ENCODE assay signal across 12 cellular contexts in the genomic region with DNA sequence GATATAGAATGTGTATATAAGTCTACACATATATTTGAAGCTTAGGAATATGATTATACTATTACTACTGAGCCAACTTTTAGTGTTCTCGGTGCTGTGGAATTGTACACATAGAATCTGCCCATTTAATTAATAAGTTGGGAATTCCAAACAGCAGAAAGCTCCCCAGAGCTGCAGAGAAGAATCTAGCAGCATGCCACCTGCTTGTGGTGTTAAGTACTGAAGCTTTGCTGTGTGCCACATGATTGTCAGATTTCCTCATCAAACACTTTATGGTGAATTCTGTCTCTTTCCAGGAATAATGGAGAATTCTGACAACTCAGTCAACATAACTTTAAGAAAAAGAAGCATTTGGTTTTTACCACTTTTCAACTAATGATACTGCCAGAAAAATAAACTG.
A peak's percentile ranks its signal among the peaks of the same experiment; 100 is the strongest.
DNase-seq lines count a peak whose midpoint lies in the region; FAIRE-seq and TF ChIP-seq lines count a peak whose summit lies in the region.
"Had no signal": no experiment of that assay in that cellular context is flagged by ENCODE, and none has a peak within 500 bp of the region (broad histone marks: within the 10 kb centered on the region; RNA-seq: fewer than 3 reads in every experiment).

No MANE protein-coding gene starts in this region.

- no peaks in the 10 kb centered on the region for H3K27me3 ChIP-seq in A673 (replicated peaks; ENCODE audit: insufficient read depth, low read depth, low read length, poor library complexity)
- H3K27me3 ChIP-seq in keratinocyte (ENCODE audit: control insufficient read depth, extremely low read depth, insufficient read depth, low read length) = no peaks in the 10 kb centered on the region
- no peaks in the 10 kb centered on the region for H3K27me3 ChIP-seq in ovary

- H3K4me3 ChIP-seq in A673 (ENCODE audit: low read depth, low read length, poor library complexity, severe bottlenecking) (no peak overlapping the region), astrocyte of the spinal cord (ENCODE audit: low read depth, low read length) (no peak overlapping the region), keratinocyte (ENCODE audit: control insufficient read depth in 2 of 3, extremely low read depth in 1 of 3, insufficient read depth in 2 of 3, low read depth in 1 of 3, low read length in 3 of 3) (no peak overlapping the region), ovary (no peak overlapping the region)

- WGBS in ovary, 3 donors = 53 to 88% (median 66%) methylated on average over 1 of the region's 1 CpG

- no peak overlapping the region for H3K27ac ChIP-seq in A673 (ENCODE audit: low read depth, low read length, poor library complexity, severe bottlenecking)
- H3K27ac ChIP-seq in keratinocyte (ENCODE audit: control insufficient read depth, insufficient read depth, low read length) = no peak overlapping the region
- H3K27ac ChIP-seq in ovary = no peak overlapping the region
- H3K27ac ChIP-seq: C4-2B had no signal

- FAIRE-seq in keratinocyte (lab: Jason Lieb, UNC) = no peak

- H3K9ac ChIP-seq in keratinocyte (ENCODE audit: control insufficient read depth, extremely low read depth, insufficient read depth, low read length) = no peak overlapping the region

- peak; percentile 16 for DNase-seq in A673 (ENCODE audit: low spot score)
- peak; percentile 28 for DNase-seq in HFFc6
- DNase-seq in astrocyte of the spinal cord (ENCODE audit: low read depth, low spot score) = peak; percentile 39
- DNase-seq in keratinocyte (ENCODE audit: low read depth, low spot score) = no peak
- no peak for DNase-seq in kidney glomerular epithelial cell (lab: John Stamatoyannopoulos, UW)
- DNase-seq in ovary = no peak
- no peak for DNase-seq in GDM1 (lab: John Stamatoyannopoulos, UW)
- no peak for DNase-seq in activated gamma-delta T cell (lab: John Stamatoyannopoulos, UW)
- DNase-seq: foreskin melanocyte, NCI-H2171 treated with DMSO at 0.1 percent for 48 hours had no signal

- intact Hi-C loops in A673 (cut with micrococcal nuclease; ENCODE audit: unreplicated experiment) (no loop called here), ovary (cut with DNase I) (no loop called here)

- no peak overlapping the region for H3K27ac Mint-ChIP-seq in HFFc6
- H3K27ac Mint-ChIP-seq: IgD-negative memory B cell had no signal

- H3K9me3 ChIP-seq in A673 (ENCODE audit: low read depth, low read length, poor library complexity, severe bottlenecking) (no peaks in the 10 kb centered on the region), keratinocyte (ENCODE audit: control insufficient read depth, low read depth, low read length) (no peaks in the 10 kb centered on the region), ovary (no peaks in the 10 kb centered on the region)

- H3K4me2 ChIP-seq in keratinocyte (ENCODE audit: control insufficient read depth, extremely low read depth, insufficient read depth, low read depth, low read length) = peak overlapping the region; percentile 29

- peaks cover 8% of the 10 kb centered on the region for H3K4me1 ChIP-seq in A673 (ENCODE audit: insufficient read depth, low read length, poor library complexity, severe bottlenecking)
- H3K4me1 ChIP-seq in keratinocyte (ENCODE audit: control insufficient read depth, extremely low read depth, insufficient read depth, low read length) = peaks cover 8% of the 10 kb centered on the region
- no peaks in the 10 kb centered on the region for H3K4me1 ChIP-seq in ovary (ENCODE audit: insufficient read depth)

- H3K4me1 Mint-ChIP-seq in HFFc6 (ENCODE audit: low read depth) = peaks cover 4% of the 10 kb centered on the region; the same call in 1 of the 2 replicates

- no peaks in the 10 kb centered on the region for H3K9me1 ChIP-seq in keratinocyte (ENCODE audit: control insufficient read depth, extremely low read depth, insufficient read depth, low read length)

- in situ Hi-C loops in astrocyte of the spinal cord (cut with HindIII; ENCODE audit: low sequenced_read_pairs) = no loop called here

- H4K20me1 ChIP-seq in keratinocyte (ENCODE audit: control insufficient read depth, extremely low read depth, insufficient read depth, low read length) = no peaks in the 10 kb centered on the region

- TF ChIP-seq CTCF in A673 (conservative IDR thresholded peaks at IDR 0.05; ENCODE audit: low read depth, low read length) = no peak; the same call in 1 of the 2 replicates
- peak; percentile 66 for TF ChIP-seq CTCF in HFFc6 (IDR thresholded peaks at IDR 0.05)
- TF ChIP-seq CTCF in astrocyte of the spinal cord (IDR thresholded peaks at IDR 0.05; ENCODE audit: low read depth, low read length) = peak; percentile 40
- TF ChIP-seq CTCF in keratinocyte (optimal IDR thresholded peaks at IDR 0.05 in 1 of 3, IDR thresholded peaks at IDR 0.05 in 1 of 3, conservative IDR thresholded peaks at IDR 0.05 in 1 of 3; ENCODE audit: extremely low read depth in 1 of 3, insufficient read depth in 2 of 3, low read length in 3 of 3) = peak; percentile 40 to 49 (median 48)
- TF ChIP-seq CTCF in ovary (IDR thresholded peaks at IDR 0.05) = no peak

- peaks cover 4% of the 10 kb centered on the region for H3K79me2 ChIP-seq in keratinocyte (ENCODE audit: control insufficient read depth, insufficient read depth, low read length)

- H3K4me3 Mint-ChIP-seq in HFFc6 = no peak overlapping the region
- H3K4me3 Mint-ChIP-seq: IgD-negative memory B cell had no signal

- dilution Hi-C loops in keratinocyte (cut with MboI; ENCODE audit: extremely low pct_ligation_motif_present, low sequenced_read_pairs) = no loop called here

- peaks cover 2% of the 10 kb centered on the region; the same call in 1 of the 2 replicates for H3K27me3 Mint-ChIP-seq in HFFc6 (ENCODE audit: insufficient read depth)
- H3K27me3 Mint-ChIP-seq: IgD-negative memory B cell had no signal

- no peak for TF ChIP-seq POLR2A in ovary (IDR thresholded peaks at IDR 0.05)

- H3K36me3 ChIP-seq in A673 (ENCODE audit: insufficient read depth, low read length, poor library complexity, severe bottlenecking) = no peaks in the 10 kb centered on the region
- H3K36me3 ChIP-seq in keratinocyte (ENCODE audit: control insufficient read depth in 2 of 2, extremely low read depth in 1 of 2, insufficient read depth in 2 of 2, low read length in 2 of 2) = peaks cover 24 to 41% of the 10 kb centered on the region in 2 experiments
- no peaks in the 10 kb centered on the region for H3K36me3 ChIP-seq in ovary

- BruUV-seq in A673 (replicated peaks; lab: Mats Ljungman, UMichigan) = no TSS peak

- H2AFZ ChIP-seq in keratinocyte (ENCODE audit: control insufficient read depth, low read length) = no peak overlapping the region

- POLR2A ChIA-PET in A673 (lab: Charles Lee; ENCODE audit: low non-redundant PET) = no interaction called here

- TF ChIP-seq EP300 in ovary (IDR thresholded peaks at IDR 0.05) = no peak

- no peaks in the 10 kb centered on the region for H3K9me3 Mint-ChIP-seq in HFFc6
- H3K9me3 Mint-ChIP-seq: IgD-negative memory B cell had no signal

- CTCF ChIA-PET in A673 (lab: Charles Lee) = no interaction called here

- peaks cover 36% of the 10 kb centered on the region for H3K36me3 Mint-ChIP-seq in HFFc6 (ENCODE audit: low read depth)

Comparison
In these comparisons a context has a peak if more than half of its experiments do, and no peak if none do; other contexts are left out.
1. DNase-seq: peak in A673 (single experiment), HFFc6 (single experiment) and astrocyte of the spinal cord (single experiment); none in keratinocyte (single experiment), kidney glomerular epithelial cell (single experiment), ovary (0 of 5), GDM1 (single experiment) and activated gamma-delta T cell (single experiment).
2. CTCF ChIP-seq: peak in HFFc6 (single experiment), astrocyte of the spinal cord (single experiment) and keratinocyte (3 of 3); none in A673 (single experiment) and ovary (0 of 3).